Comparison of ENCODE assay signal across 15 cellular contexts in the genomic region with DNA sequence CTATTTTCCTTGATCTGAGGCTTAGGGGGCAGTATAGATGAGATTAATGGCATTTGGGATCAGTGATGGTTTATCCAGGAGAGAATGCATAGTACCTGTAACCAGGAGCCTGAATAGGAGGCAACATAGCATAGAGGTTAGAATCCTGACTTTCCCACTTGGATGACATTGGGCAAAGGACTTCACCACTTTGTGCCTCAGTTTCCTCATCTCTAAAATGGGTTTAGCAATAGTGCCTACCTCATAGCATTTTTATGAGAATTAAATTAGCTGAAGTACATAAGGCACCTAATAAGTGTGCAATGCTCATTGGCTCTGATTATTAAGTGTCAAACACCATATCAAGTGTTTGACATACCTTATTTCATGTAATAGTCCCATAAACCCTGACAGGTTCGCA. TPM values are rescaled to one million over a fixed set of nuclear protein-coding genes. Genes with fewer than 3 reads are reported as not detected.
DNase-seq lines count a peak whose midpoint lies in the region; ATAC-seq and TF ChIP-seq lines count a peak whose summit lies in the region.
"Had no signal": no experiment of that assay in that cellular context is flagged by ENCODE, and none has a peak within 500 bp of the region (broad histone marks: within the 10 kb centered on the region; RNA-seq: fewer than 3 reads in every experiment).

No MANE protein-coding gene starts in this region.

- peaks cover 97% of the 10 kb centered on the region for H3K4me1 ChIP-seq in CD8-positive, alpha-beta T cell (ENCODE audit: insufficient read depth, low read length)
- H3K4me1 ChIP-seq in Panc1 (ENCODE audit: control insufficient read depth, insufficient read depth, low read length) = peaks cover 100% of the 10 kb centered on the region

- no peaks in the 10 kb centered on the region for H3K9me3 ChIP-seq in CD8-positive, alpha-beta T cell (ENCODE audit: low read length)
- H3K9me3 ChIP-seq in Panc1 (ENCODE audit: control insufficient read depth, insufficient read depth, low read depth, low read length) = no peaks in the 10 kb centered on the region
- no peaks in the 10 kb centered on the region for H3K9me3 ChIP-seq in WERI-Rb-1 (ENCODE audit: severe bottlenecking)

- peaks cover 100% of the 10 kb centered on the region for H3K4me1 Mint-ChIP-seq in CD8-positive, alpha-beta T cell (ENCODE audit: low read depth)

- DNase-seq in CD8-positive, alpha-beta T cell = no peak
- DNase-seq in Panc1 (ENCODE audit: low read depth, low spot score) = no peak
- no peak for DNase-seq in epithelial cell of proximal tubule (ENCODE audit: low read depth)
- no peak for DNase-seq in NCI-H446 treated with DMSO at 0.1 percent for 48 hours (lab: John Stamatoyannopoulos, UW)
- DNase-seq in WERI-Rb-1 = no peak
- DNase-seq in NCI-H2107 (lab: John Stamatoyannopoulos, UW) = no peak
- no peak for DNase-seq in dorsolateral prefrontal cortex
- DNase-seq: NCI-H1930; stimulated activated CD4-positive, alpha-beta T cell treated with anti-CD3 and anti-CD28 coated beads, Interleukin-15, amount 100 ng/mL, for 24 hours had no signal

- no peak overlapping the region for H3K4me3 ChIP-seq in CD8-positive, alpha-beta T cell (ENCODE audit: low read depth, low read length)
- H3K4me3 ChIP-seq in Panc1 (ENCODE audit: low read depth in 2 of 2, low read length in 2 of 2) = no peak overlapping the region
- no peak overlapping the region for H3K4me3 ChIP-seq in epithelial cell of proximal tubule (ENCODE audit: low read depth, low read length)
- no peak overlapping the region for H3K4me3 ChIP-seq in skin epidermis
- no peak overlapping the region for H3K4me3 ChIP-seq in WERI-Rb-1 (ENCODE audit: low read depth, low read length)
- H3K4me3 ChIP-seq in dorsolateral prefrontal cortex = no peak overlapping the region

- POLR2A ChIA-PET in CD8-positive, alpha-beta T cell (lab: Charles Lee) = interaction anchor here (1.8 to 14.0 kb wide), 3 partner anchors 8 to 30 kb away, joined by 6 to 203 read pairs (median 7); a partner anchor contains a TSS
- POLR2A ChIA-PET in Panc1 (lab: Charles Lee) = interaction anchor here (0.8 kb wide), 1 partner anchor 9 kb away, joined by 5 read pairs; no protein-coding TSS in a partner anchor

- no peaks in the 10 kb centered on the region for H3K27me3 ChIP-seq in CD8-positive, alpha-beta T cell (ENCODE audit: insufficient read depth, low read length)
- H3K27me3 ChIP-seq in Panc1 (ENCODE audit: control insufficient read depth, insufficient read depth, low read length) (no peaks in the 10 kb centered on the region), WERI-Rb-1 (ENCODE audit: insufficient read depth, low read depth, severe bottlenecking) (no peaks in the 10 kb centered on the region), dorsolateral prefrontal cortex (no peaks in the 10 kb centered on the region)

- H3K36me3 ChIP-seq in CD8-positive, alpha-beta T cell (ENCODE audit: insufficient read depth, low read length) = no peaks in the 10 kb centered on the region
- H3K36me3 ChIP-seq in Panc1 (ENCODE audit: control insufficient read depth, insufficient read depth, low read length) (peaks cover 12% of the 10 kb centered on the region; the same call in 1 of the 2 replicates), WERI-Rb-1 (no peaks in the 10 kb centered on the region)

- no peaks in the 10 kb centered on the region for H3K9me3 Mint-ChIP-seq in CD8-positive, alpha-beta T cell
- H3K9me3 Mint-ChIP-seq: activated T-helper 1 cell treated with anti-CD3 and anti-CD28 coated beads, Interleukin-12 subunit alpha, Interleukin-12 subunit beta, Interleukin-2, Interleukin-4 antibody, amounts not matched to agents 30 ng/mL and 10 ng/mL and 1 ng/mL, durations not matched to agents 14 hours and 24 hours and 36 hours; T-helper 2 cell treated with Interferon-gamma antibody and Interleukin-4, amounts not matched to agents 5 μg/mL and 100 μg/mL, for 36 hours; type B pancreatic cell had no signal

- ATAC-seq in CD8-positive, alpha-beta T cell = no peak
- ATAC-seq in Panc1 = no peak

- H3K36me3 Mint-ChIP-seq in CD8-positive, alpha-beta T cell = peaks cover 55% of the 10 kb centered on the region
- H3K36me3 Mint-ChIP-seq: brain, type B pancreatic cell had no signal

- H3K27me3 Mint-ChIP-seq in CD8-positive, alpha-beta T cell (ENCODE audit: low read depth) = no peaks in the 10 kb centered on the region
- H3K27me3 Mint-ChIP-seq: type B pancreatic cell had no signal

- H3K4me3 Mint-ChIP-seq in CD8-positive, alpha-beta T cell = peak overlapping the region; percentile 3
- H3K4me3 Mint-ChIP-seq: activated T-helper 1 cell treated with anti-CD3 and anti-CD28 coated beads, Interleukin-12 subunit alpha, Interleukin-12 subunit beta, Interleukin-2, Interleukin-4 antibody, amounts not matched to agents 30 ng/mL and 10 ng/mL and 1 ng/mL, durations not matched to agents 14 hours and 24 hours and 36 hours; brain; type B pancreatic cell had no signal

- TF ChIP-seq CTCF in CD8-positive, alpha-beta T cell (IDR thresholded peaks at IDR 0.05) = no peak
- TF ChIP-seq CTCF in Panc1 (IDR thresholded peaks at IDR 0.05) = peak; percentile 38
- TF ChIP-seq CTCF in epithelial cell of proximal tubule (conservative IDR thresholded peaks at IDR 0.05; ENCODE audit: low read depth, low read length) = peak; percentile 6
- TF ChIP-seq CTCF in WERI-Rb-1 (IDR thresholded peaks at IDR 0.05; ENCODE audit: low read depth, low read length) = no peak
- TF ChIP-seq CTCF in dorsolateral prefrontal cortex (IDR thresholded peaks at IDR 0.05 in 54 of 56, conservative IDR thresholded peaks at IDR 0.05 in 2 of 56; ENCODE audit: low read depth in 1 of 56, partially characterized antibody in 56 of 56) = no peak

- H3K27ac Mint-ChIP-seq in CD8-positive, alpha-beta T cell = peak overlapping the region; percentile 100
- H3K27ac Mint-ChIP-seq: T-helper 2 cell treated with Interferon-gamma antibody and Interleukin-4, amounts not matched to agents 5 μg/mL and 100 μg/mL, for 36 hours; type B pancreatic cell had no signal

- intact Hi-C loops in CD8-positive, alpha-beta T cell (cut with DNase I, micrococcal nuclease) = loop anchor here (5.0 kb wide), 3 partner anchors 68 to 87 kb away; no protein-coding TSS in a partner anchor
- intact Hi-C loops in Panc1 (cut with micrococcal nuclease; ENCODE audit: unreplicated experiment) (no loop called here), dorsolateral prefrontal cortex (cut with DNase I) (no loop called here)

- in situ Hi-C loops in Panc1 (cut with HindIII; ENCODE audit: low pct_unique_long_range_greater_than_20kb, low sequenced_read_pairs) = no loop called here

- CTCF ChIA-PET in CD8-positive, alpha-beta T cell (lab: Charles Lee) = interaction anchor here (0.9 to 1.6 kb wide), 2 partner anchors 53 to 172 kb away, joined by 3 to 4 read pairs; no protein-coding TSS in a partner anchor
- CTCF ChIA-PET in Panc1 (lab: Charles Lee) = no interaction called here

- no TSS peak for BruUV-seq in Panc1 (replicated peaks; lab: Mats Ljungman, UMichigan)

- peak overlapping the region; percentile 96 for H3K27ac ChIP-seq in CD8-positive, alpha-beta T cell (ENCODE audit: low read depth, low read length)
- H3K27ac ChIP-seq in Panc1 (ENCODE audit: low read length) (peak overlapping the region; percentile 99), skin epidermis (peak overlapping the region in 11 of 21 experiments; percentile 20 to 88 (median 68)), WERI-Rb-1 (no peak overlapping the region), dorsolateral prefrontal cortex (peak overlapping the region in 1 of 59 donors; percentile 22)
- H3K27ac ChIP-seq: RWPE1 had no signal

RNA-seq across cellular contexts. Expression of a gene that starts 30.8 kb away (rescaled TPM):
- total RNA-seq in CD8-positive, alpha-beta T cell = 1,000 to 10,000 TPM; 1,070 to 1,104 TPM
- 1,819 TPM for total RNA-seq in Panc1 (2021; ENCODE audit: unreplicated experiment)
- 1,270 TPM for polyA plus RNA-seq in Panc1 (2012; ENCODE audit: insufficient read length)
- total RNA-seq in epithelial cell of proximal tubule = 244 and 296 TPM in 2 replicates
- total RNA-seq in dorsolateral prefrontal cortex = 100 to 1,000 TPM in 29 of 120 experiments, 10 to 100 TPM in 87, 1 to 10 TPM in 4; 6.5 to 291 (median 54.5) TPM

Comparison
In these comparisons a context has a peak if more than half of its experiments do, and no peak if none do; other contexts are left out.
1. CTCF ChIP-seq: peak in Panc1 (single experiment) and epithelial cell of proximal tubule (single experiment); none in CD8-positive, alpha-beta T cell (single experiment), WERI-Rb-1 (single experiment) and dorsolateral prefrontal cortex (0 of 56).
2. intact Hi-C loops: an anchor here in CD8-positive, alpha-beta T cell (5.0 kb wide); none called in Panc1 and dorsolateral prefrontal cortex.